ENCODE assay signal across 18 cellular contexts in genomic region chr17:21298056-21298982, GRCh38. TPM values are rescaled to one million over a fixed set of nuclear protein-coding genes. Genes with fewer than 3 reads are reported as not detected.
DNase-seq lines count a peak whose midpoint lies in the region; ATAC-seq and TF ChIP-seq lines count a peak whose summit lies in the region.
"Had no signal": no experiment of that assay in that cellular context is flagged by ENCODE, and none has a peak within 500 bp of the region (broad histone marks: within the 10 kb centered on the region; RNA-seq: fewer than 3 reads in every experiment).

No MANE protein-coding gene starts in this region.

- peaks cover 95% of the 10 kb centered on the region for H3K79me2 ChIP-seq in GM23248 (ENCODE audit: insufficient read depth)

- intact Hi-C loops in sigmoid colon (cut with DNase I), result no loop called here

- no peaks in the 10 kb centered on the region for H3K27me3 Mint-ChIP-seq in memory B cell
- H3K27me3 Mint-ChIP-seq in stimulated activated naive B cell treated with anti-CD40 and anti-IgM and Interleukin-4, amounts not matched to agents 10 μg/mL and 1 μg/mL and 100 μg/mL, for 72 hours, result no peaks in the 10 kb centered on the region

- H3K27ac ChIP-seq in GM23248 (no peak overlapping the region), RWPE1 (peak overlapping the region; percentile 71), sigmoid colon (no peak overlapping the region)
- H3K27ac ChIP-seq: A549, SK-N-MC had no signal

- no peak for TF ChIP-seq EP300 in sigmoid colon (IDR thresholded peaks at IDR 0.05)

- ATAC-seq in memory B cell (ENCODE audit: low read depth) (no peak), GM21447 (IDR thresholded peaks at IDR 0.05; ENCODE audit: unreplicated experiment) (no peak)
- no peak for ATAC-seq in stimulated activated naive B cell treated with anti-CD40 and anti-IgM and Interleukin-4, amounts not matched to agents 10 μg/mL and 1 μg/mL and 100 μg/mL, for 72 hours (replicated peaks)
- ATAC-seq: CD8-positive, alpha-beta T cell had no signal

- H3K36me3 ChIP-seq in GM23248 (ENCODE audit: low read depth) (peaks cover 18% of the 10 kb centered on the region), sigmoid colon (peaks cover 15 to 49% (median 28%) of the 10 kb centered on the region in 4 donors)

- DNase-seq in GM23248 (peak; percentile 1), RWPE1 (ENCODE audit: low spot score) (no peak), memory B cell (ENCODE audit: low spot score in 2 of 2) (no peak), sigmoid colon (no peak), OCI-M1 (lab: John Stamatoyannopoulos, UW) (no peak)
- no peak for DNase-seq in stimulated activated naive B cell treated with anti-CD40 and anti-IgM and Interleukin-4, amounts not matched to agents 10 μg/mL and 1 μg/mL and 100 μg/mL, for 72 hours
- no peak for DNase-seq in activated T-cell treated with anti-CD3 and anti-CD28 coated beads, Interleukin-2, amount 50 U/mL, for 48 hours
- DNase-seq: Calu3; CD8-positive, alpha-beta T cell; GF-D8; HFFc6; NCI-H1417 treated with DMSO at 0.1 percent for 48 hours; NCI-H187 treated with DMSO at 0.1 percent for 48 hours; NCI-H345; NCI-H526 had no signal

- no peak overlapping the region for H3K4me2 ChIP-seq in GM23248 (ENCODE audit: unreplicated experiment)
- H3K4me2 ChIP-seq: A549 had no signal

- H3K27me3 ChIP-seq in GM23248 (replicated peaks; ENCODE audit: insufficient read depth) (no peaks in the 10 kb centered on the region), sigmoid colon (no peaks in the 10 kb centered on the region)

- no peaks in the 10 kb centered on the region for H3F3A ChIP-seq in GM23248 (ENCODE audit: insufficient read depth)

- in situ Hi-C loops in GM23248 (cut with MboI), result no loop called here

- WGBS in GM23248 (ENCODE audit: low coverage in 1 of 2, low lambda C conversion rate in 2 of 2, missing lambda C conversion rate in 2 of 2), 2 experiments, result 67 to 68% methylated on average over 22 of the region's 22 CpGs
- 78 to 80% methylated on average over 22 of the region's 22 CpGs for WGBS in sigmoid colon, 2 donors

- no peak for TF ChIP-seq POLR2A in sigmoid colon (IDR thresholded peaks at IDR 0.05)

- H3K9me3 Mint-ChIP-seq in memory B cell, result no peaks in the 10 kb centered on the region
- no peaks in the 10 kb centered on the region for H3K9me3 Mint-ChIP-seq in stimulated activated naive B cell treated with anti-CD40 and anti-IgM and Interleukin-4, amounts not matched to agents 10 μg/mL and 1 μg/mL and 100 μg/mL, for 72 hours

- H3K4me1 ChIP-seq in GM23248 (ENCODE audit: insufficient read depth) (peaks cover 4% of the 10 kb centered on the region; the same call in 1 of the 2 replicates), sigmoid colon (peaks cover 0 to 39% (median 27%) of the 10 kb centered on the region in 4 donors)
- H3K4me1 ChIP-seq: A549 had no signal

- H3K4me3 Mint-ChIP-seq in memory B cell, result no peak overlapping the region
- H3K4me3 Mint-ChIP-seq in stimulated activated naive B cell treated with anti-CD40 and anti-IgM and Interleukin-4, amounts not matched to agents 10 μg/mL and 1 μg/mL and 100 μg/mL, for 72 hours, result no peak overlapping the region
- H3K4me3 Mint-ChIP-seq: CD8-positive, alpha-beta T cell; HFFc6 had no signal

- H3K27ac Mint-ChIP-seq in memory B cell, result peak overlapping the region; percentile 4
- peak overlapping the region; percentile 56 for H3K27ac Mint-ChIP-seq in stimulated activated naive B cell treated with anti-CD40 and anti-IgM and Interleukin-4, amounts not matched to agents 10 μg/mL and 1 μg/mL and 100 μg/mL, for 72 hours

- POLR2A ChIA-PET in RWPE1 (lab: Yijun Ruan, JAX; ENCODE audit: low non-redundant PET), result no interaction called here

- H3K9ac ChIP-seq in GM23248, result 0 out of 2 replicates have a peak overlapping the region, but pooled peaks have one; percentile 25

- peaks cover 8% of the 10 kb centered on the region; the same call in 1 of the 2 replicates for H4K20me1 ChIP-seq in GM23248 (ENCODE audit: insufficient read depth)

- no peaks in the 10 kb centered on the region for H3K9me2 ChIP-seq in GM23248 (ENCODE audit: insufficient read depth)

- peaks cover 17% of the 10 kb centered on the region for H3K36me3 Mint-ChIP-seq in memory B cell
- H3K36me3 Mint-ChIP-seq in stimulated activated naive B cell treated with anti-CD40 and anti-IgM and Interleukin-4, amounts not matched to agents 10 μg/mL and 1 μg/mL and 100 μg/mL, for 72 hours, result peaks cover 28 to 40% of the 10 kb centered on the region in 2 donors

- CTCF ChIA-PET in RWPE1 (lab: Yijun Ruan, JAX), result no interaction called here

- no peaks in the 10 kb centered on the region for H3K9me3 ChIP-seq in GM23248 (ENCODE audit: low read depth)
- no peaks in the 10 kb centered on the region for H3K9me3 ChIP-seq in sigmoid colon
- H3K9me3 ChIP-seq: A549 had no signal

- no peak overlapping the region for H3K4me3 ChIP-seq in GM23248
- no peak overlapping the region for H3K4me3 ChIP-seq in sigmoid colon
- H3K4me3 ChIP-seq: A549, SK-N-MC had no signal

- TF ChIP-seq CTCF in RWPE1 (conservative IDR thresholded peaks at IDR 0.05; ENCODE audit: low read depth), result no peak
- TF ChIP-seq CTCF in sigmoid colon (IDR thresholded peaks at IDR 0.05), result no peak

- H2AFZ ChIP-seq in GM23248, result no peak overlapping the region

- H3K4me1 Mint-ChIP-seq in memory B cell, result peaks cover 14% of the 10 kb centered on the region
- H3K4me1 Mint-ChIP-seq in stimulated activated naive B cell treated with anti-CD40 and anti-IgM and Interleukin-4, amounts not matched to agents 10 μg/mL and 1 μg/mL and 100 μg/mL, for 72 hours, result peaks cover 10 to 23% of the 10 kb centered on the region in 2 donors

RNA-seq across cellular contexts. Expression of gene MAP2K3, which starts 13.8 kb away (rescaled TPM):
- 32.2 and 42.6 TPM in 2 replicates for total RNA-seq in GM23248 (2014; rRNA removed; shearing (Covaris generic))
- polyA plus RNA-seq in GM23248 (2016; fragmentation: Nextera tagmentation; extraction: Ambion mirVana) (119 and 125 TPM in 2 replicates), sigmoid colon (10 to 100 TPM; 43.8 to 59.1 (median 54.8) TPM)
- 10 to 100 TPM in 3 of 4 donors, 1 to 10 TPM in 1; 9.5 to 23.3 (median 13.3) TPM for total RNA-seq in sigmoid colon

RNA-seq across cellular contexts. Expression of gene NATD1, which starts 45.1 kb away (rescaled TPM):
- total RNA-seq in GM23248 (2014; rRNA removed; shearing (Covaris generic)), result 5.0 and 9.6 TPM in 2 replicates
- polyA plus RNA-seq in GM23248 (2016; fragmentation: Nextera tagmentation; extraction: Ambion mirVana) (3.6 and 4.0 TPM in 2 replicates), sigmoid colon (1 to 10 TPM; 2.5 to 4.5 (median 3.6) TPM)
- total RNA-seq in sigmoid colon, result 10 to 100 TPM in 2 of 4 donors, 1 to 10 TPM in 2; 6.8 to 13.8 (median 9.9) TPM
